1 cellular context compared by ENCODE assay signal in the genomic region with DNA sequence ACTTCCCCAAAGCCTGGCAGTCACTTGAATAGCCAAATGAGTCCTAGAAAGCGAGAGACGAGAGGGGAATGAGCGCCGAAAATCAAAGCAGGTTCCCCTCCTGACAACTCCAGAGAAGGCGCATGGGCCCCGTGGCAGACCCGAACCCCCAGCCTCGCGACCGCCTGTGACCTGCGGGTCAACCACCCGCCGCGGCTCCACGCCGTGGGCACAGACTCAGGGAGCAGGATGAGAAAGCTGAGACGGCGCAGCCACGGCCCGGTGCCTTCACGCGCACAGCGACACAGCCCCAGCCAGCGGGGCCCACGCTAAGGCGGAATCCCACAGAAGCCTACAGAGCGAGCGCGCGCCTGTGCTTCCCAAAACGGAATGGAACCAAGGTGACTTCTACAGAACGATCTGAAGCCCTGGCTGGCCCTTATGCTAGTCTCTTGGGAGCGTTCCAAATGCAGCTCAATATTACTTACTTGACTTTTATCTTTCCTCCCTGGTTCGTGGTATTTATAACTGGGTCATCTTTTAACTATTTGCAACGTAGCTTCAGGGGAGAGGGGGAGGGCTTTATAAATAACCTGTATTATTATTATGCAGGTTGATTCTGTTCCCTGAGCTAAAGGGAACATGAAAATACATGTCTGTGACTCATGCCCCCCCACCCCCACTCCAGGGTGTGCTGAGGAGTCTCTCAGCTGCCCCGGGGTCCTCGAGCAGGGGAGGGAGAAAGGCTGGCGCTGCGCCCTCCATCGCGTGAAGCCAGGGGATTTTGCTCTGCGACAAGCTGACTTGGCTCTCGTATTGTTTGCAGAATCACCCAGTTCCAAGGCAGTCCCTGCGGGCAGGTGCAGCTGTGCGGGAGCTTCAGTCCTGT.
TF ChIP-seq lines count a peak whose summit lies in the region.

No MANE protein-coding gene starts in this region.

TF ChIP-seq in WTC11, 78 proteins besides CTCF, POLR2A, EP300 and RAD21 (continued from another document):
- TF ChIP-seq ZNF281 (CRISPR knock-in tag; IDR thresholded peaks at IDR 0.05) (no peak), HMGA2 (CRISPR knock-in tag; IDR thresholded peaks at IDR 0.05) (no peak), NR2C2 (CRISPR knock-in tag; IDR thresholded peaks at IDR 0.05) (no peak), STAT6 (CRISPR knock-in tag; conservative IDR thresholded peaks at IDR 0.05; ENCODE audit: low read depth) (no peak)
- TF ChIP-seq, protein P1, sequence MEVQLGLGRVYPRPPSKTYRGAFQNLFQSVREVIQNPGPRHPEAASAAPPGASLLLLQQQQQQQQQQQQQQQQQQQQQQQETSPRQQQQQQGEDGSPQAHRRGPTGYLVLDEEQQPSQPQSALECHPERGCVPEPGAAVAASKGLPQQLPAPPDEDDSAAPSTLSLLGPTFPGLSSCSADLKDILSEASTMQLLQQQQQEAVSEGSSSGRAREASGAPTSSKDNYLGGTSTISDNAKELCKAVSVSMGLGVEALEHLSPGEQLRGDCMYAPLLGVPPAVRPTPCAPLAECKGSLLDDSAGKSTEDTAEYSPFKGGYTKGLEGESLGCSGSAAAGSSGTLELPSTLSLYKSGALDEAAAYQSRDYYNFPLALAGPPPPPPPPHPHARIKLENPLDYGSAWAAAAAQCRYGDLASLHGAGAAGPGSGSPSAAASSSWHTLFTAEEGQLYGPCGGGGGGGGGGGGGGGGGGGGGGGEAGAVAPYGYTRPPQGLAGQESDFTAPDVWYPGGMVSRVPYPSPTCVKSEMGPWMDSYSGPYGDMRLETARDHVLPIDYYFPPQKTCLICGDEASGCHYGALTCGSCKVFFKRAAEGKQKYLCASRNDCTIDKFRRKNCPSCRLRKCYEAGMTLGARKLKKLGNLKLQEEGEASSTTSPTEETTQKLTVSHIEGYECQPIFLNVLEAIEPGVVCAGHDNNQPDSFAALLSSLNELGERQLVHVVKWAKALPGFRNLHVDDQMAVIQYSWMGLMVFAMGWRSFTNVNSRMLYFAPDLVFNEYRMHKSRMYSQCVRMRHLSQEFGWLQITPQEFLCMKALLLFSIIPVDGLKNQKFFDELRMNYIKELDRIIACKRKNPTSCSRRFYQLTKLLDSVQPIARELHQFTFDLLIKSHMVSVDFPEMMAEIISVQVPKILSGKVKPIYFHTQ (CRISPR knock-in tag; IDR thresholded peaks at IDR 0.05): no peak
